ENCODE assay signal across 23 cellular contexts in genomic region chr1:119108993-119109392, GRCh38.
"Had no signal": no experiment of that assay in that cellular context is flagged by ENCODE, and none has a peak within 500 bp of the region (broad histone marks: within the 10 kb centered on the region; RNA-seq: fewer than 3 reads in every experiment).

No MANE protein-coding gene starts in this region.

- H3K9me3 Mint-ChIP-seq: activated CD4-positive, alpha-beta T cell treated with anti-CD3 and anti-CD28 coated beads, Interleukin-2, amount 10 ng/mL, durations not matched to agents 24 days and 14 days had no signal

- H3K27ac Mint-ChIP-seq: activated B cell treated with CpG ODN at 0.5 μM for 24 hours; activated CD4-positive, alpha-beta T cell treated with anti-CD3 and anti-CD28 coated beads, Interleukin-2, amount 10 ng/mL, durations not matched to agents 24 days and 14 days; activated CD8-positive, alpha-beta memory T cell treated with anti-CD3 and anti-CD28 coated beads, Interleukin-2, amount 10 ng/mL, durations not matched to agents 7 days and 5 days; activated naive CD8-positive, alpha-beta T cell; T-cell had no signal

- DNase-seq: activated B cell treated with CpG ODN at 0.5 μM for 24 hours; activated CD4-positive, alpha-beta T cell treated with anti-CD3 and anti-CD28 coated beads for 1 hour; activated CD4-positive, alpha-beta T cell treated with anti-CD3 and anti-CD28 coated beads, Interleukin-2, amount 10 ng/mL, durations not matched to agents 24 days and 14 days; activated CD4-positive, alpha-beta T cell treated with anti-CD3 and anti-CD28 coated beads, Interleukin-2, amount 50 U/mL, for 48 hours; activated CD8-positive, alpha-beta memory T cell treated with anti-CD3 and anti-CD28 coated beads, Interleukin-2, amount 10 ng/mL, durations not matched to agents 7 days and 5 days; activated effector memory CD4-positive, alpha-beta T cell treated with anti-CD3 and anti-CD28 coated beads, Interleukin-2, amount 50 U/mL, for 16 hours; activated naive CD4-positive, alpha-beta T cell treated with Interleukin-2 at 50 U/mL for 16 hours; activated T-cell treated with anti-CD3 and anti-CD28 coated beads, Interleukin-2, amount 50 U/mL, for 4 hours; brain microvascular endothelial cell; Kasumi-1; KBM-7; NCI-H1048; NCI-H146; NCI-H187 treated with DMSO at 0.1 percent for 48 hours; NCI-H2081 treated with DMSO at 0.1 percent for 48 hours; NCI-H446; NCI-H524; NCI-H774; RPMI8226; T-cell; T-helper 2 cell; T1000 had no signal

- H3K27me3 Mint-ChIP-seq: activated B cell treated with CpG ODN at 0.5 μM for 24 hours; activated CD4-positive, alpha-beta T cell treated with anti-CD3 and anti-CD28 coated beads, Interleukin-2, amount 10 ng/mL, durations not matched to agents 24 days and 14 days; activated CD8-positive, alpha-beta memory T cell treated with anti-CD3 and anti-CD28 coated beads, Interleukin-2, amount 10 ng/mL, durations not matched to agents 7 days and 5 days; activated naive CD8-positive, alpha-beta T cell; T-cell had no signal

- H3K4me3 Mint-ChIP-seq: activated B cell treated with CpG ODN at 0.5 μM for 24 hours; activated CD4-positive, alpha-beta T cell treated with anti-CD3 and anti-CD28 coated beads, Interleukin-2, amount 10 ng/mL, durations not matched to agents 24 days and 14 days; activated CD8-positive, alpha-beta memory T cell treated with anti-CD3 and anti-CD28 coated beads, Interleukin-2, amount 10 ng/mL, durations not matched to agents 7 days and 5 days; activated naive CD8-positive, alpha-beta T cell; activated T-cell treated with anti-CD3 and anti-CD28 coated beads, Interleukin-2, amount 50 U/mL, for 4 hours; T-cell had no signal

- H3K4me1 Mint-ChIP-seq: activated B cell treated with CpG ODN at 0.5 μM for 24 hours; activated CD4-positive, alpha-beta T cell treated with anti-CD3 and anti-CD28 coated beads, Interleukin-2, amount 10 ng/mL, durations not matched to agents 24 days and 14 days; activated CD8-positive, alpha-beta memory T cell treated with anti-CD3 and anti-CD28 coated beads, Interleukin-2, amount 10 ng/mL, durations not matched to agents 7 days and 5 days; T-cell had no signal
